In genomic region chr4:125003840-125004239, GRCh38 we compare ENCODE assay signal across 1 cellular context.
TF ChIP-seq lines count a peak whose summit lies in the region.

No MANE protein-coding gene starts in this region.

TF ChIP-seq in H1, 55 proteins besides CTCF, POLR2A, EP300 and RAD21:
- TF ChIP-seq CHD1 (IDR thresholded peaks at IDR 0.05; ENCODE audit: low read depth, low read length) (no peak), BACH1 (IDR thresholded peaks at IDR 0.05; ENCODE audit: low read length) (no peak), E2F6 (IDR thresholded peaks at IDR 0.05) (no peak), KDM4A (IDR thresholded peaks at IDR 0.05; ENCODE audit: low read depth, low read length, severe bottlenecking) (no peak), RFX5 (IDR thresholded peaks at IDR 0.05; ENCODE audit: borderline replicate concordance, low read depth, low read length) (no peak), RNF2 (IDR thresholded peaks at IDR 0.05; ENCODE audit: borderline replicate concordance, low read depth, low read length, missing control alignments, poor library complexity, severe bottlenecking) (no peak), SIX5 (IDR thresholded peaks at IDR 0.05; ENCODE audit: low read depth, low read length) (no peak), BCL11A (IDR thresholded peaks at IDR 0.05; ENCODE audit: low read depth in 2 of 2, low read length in 2 of 2) (no peak), FOSL1 (IDR thresholded peaks at IDR 0.05; ENCODE audit: insufficient read depth, low read depth, low read length) (no peak), HDAC6 (IDR thresholded peaks at IDR 0.05; ENCODE audit: low read depth, low read length) (no peak), GABPA (IDR thresholded peaks at IDR 0.05; ENCODE audit: borderline replicate concordance, insufficient read depth, low read length) (no peak)
TF ChIP-seq in H1: peak in this region for 0.
